In the genomic region with DNA sequence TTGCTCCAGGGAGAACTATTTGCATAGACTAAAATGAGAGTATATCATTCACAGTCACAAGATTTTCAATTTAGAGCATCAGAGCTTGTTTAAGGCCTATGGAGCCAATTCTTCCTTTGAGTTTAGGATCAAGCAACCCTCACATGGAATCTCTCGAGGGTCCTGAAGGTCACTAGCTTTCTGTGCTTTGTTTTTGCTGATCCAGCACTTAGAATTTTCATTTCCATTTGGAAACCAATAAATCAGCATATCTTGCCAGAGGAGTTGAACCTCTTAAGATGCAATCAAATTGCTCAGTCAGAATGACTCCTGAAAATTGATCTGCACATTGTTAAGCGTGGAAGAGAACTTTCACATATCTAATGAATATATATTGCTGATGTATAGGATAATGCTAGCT, we compare ENCODE assay signal across 28 cellular contexts.
"Had no signal": no experiment of that assay in that cellular context is flagged by ENCODE, and none has a peak within 500 bp of the region (broad histone marks: within the 10 kb centered on the region; RNA-seq: fewer than 3 reads in every experiment).

No MANE protein-coding gene starts in this region.

- ATAC-seq: natural killer cell; psoas muscle; right cardiac atrium; sciatic nerve; stimulated activated memory B cell treated with anti-CD40 and anti-IgM and Interleukin-4, amounts not matched to agents 10 μg/mL and 1 μg/mL and 100 μg/mL, for 72 hours; stimulated activated naive CD8-positive, alpha-beta T cell treated with anti-CD3 and anti-CD28 coated beads, Interleukin-15, amount 100 ng/mL, for 72 hours; stimulated activated naive CD8-positive, alpha-beta T cell treated with anti-CD3 and anti-CD28 coated beads, Interleukin-15, Interleukin-2, amounts not matched to agents 100 U/mL and 50 U/mL, for 24 hours; upper lobe of right lung had no signal

- H2AFZ ChIP-seq: neural progenitor cell, parathyroid adenoma had no signal

- H3K4me2 ChIP-seq: neural progenitor cell, smooth muscle cell had no signal

- H3K4me1 ChIP-seq: neural progenitor cell, parathyroid adenoma, psoas muscle, spleen, suprapubic skin, testis, tibial artery, transverse colon, upper lobe of right lung, uterus had no signal

- DNase-seq: natural killer cell; occipital lobe; ovary; posterior cingulate gyrus; psoas muscle; right cardiac atrium; spleen; stimulated activated CD4-positive, alpha-beta T cell treated with anti-CD3 and anti-CD28 coated beads, Interleukin-12 subunit alpha, Interleukin-12 subunit beta, amount 100 ng/mL, for 4 hours; stimulated activated CD4-positive, alpha-beta T cell treated with anti-CD3 and anti-CD28 coated beads, Interleukin-1b, Interleukin-23, amount 100 ng/mL, for 48 hours; stimulated activated CD4-positive, alpha-beta T cell treated with anti-CD3 and anti-CD28 coated beads, Interleukin-4, amount 100 ng/mL, for 1 hour; stimulated activated CD4-positive, alpha-beta T cell treated with anti-CD3 and anti-CD28 coated beads, Interleukin-4, amount 100 ng/mL, for 4 hours; stimulated activated CD8-positive, alpha-beta memory T cell treated with anti-CD3 and anti-CD28 coated beads, Interleukin-4, amount 100 ng/mL, for 48 hours; stimulated activated naive CD4-positive, alpha-beta T cell; stimulated activated naive CD8-positive, alpha-beta T cell treated with anti-CD3 and anti-CD28 coated beads, Interleukin-15, amount 100 ng/mL, for 72 hours; stimulated activated naive CD8-positive, alpha-beta T cell treated with anti-CD3 and anti-CD28 coated beads, Interleukin-15, Interleukin-2, amounts not matched to agents 100 U/mL and 50 U/mL, for 24 hours; substantia nigra; testis; tibial artery; transverse colon; upper lobe of right lung; uterus had no signal

- H3K9me3 ChIP-seq: psoas muscle, suprapubic skin, testis, tibial artery, upper lobe of right lung, uterus had no signal

- H3K27me3 ChIP-seq: neural progenitor cell, ovary, spleen, suprapubic skin, testis, tibial artery, transverse colon, upper lobe of right lung, uterus had no signal

- H3K36me3 ChIP-seq: neural progenitor cell, ovary, spleen, suprapubic skin, tibial artery, transverse colon, upper lobe of right lung, uterus had no signal

- H3K27ac ChIP-seq: neural progenitor cell, ovary, parathyroid adenoma, psoas muscle, skin epidermis, spleen, suprapubic skin, testis, tibial artery, transverse colon, upper lobe of right lung, uterus had no signal

- H3K9ac ChIP-seq: neural progenitor cell, parathyroid adenoma had no signal

- H3K79me2 ChIP-seq: parathyroid adenoma had no signal

- H3K4me3 ChIP-seq: neural progenitor cell, ovary, psoas muscle, skin epidermis, smooth muscle cell, spleen, suprapubic skin, testis, tibial artery, transverse colon, upper lobe of right lung, uterus had no signal
